ENCODE assay signal across 2 cellular contexts in the genomic region with DNA sequence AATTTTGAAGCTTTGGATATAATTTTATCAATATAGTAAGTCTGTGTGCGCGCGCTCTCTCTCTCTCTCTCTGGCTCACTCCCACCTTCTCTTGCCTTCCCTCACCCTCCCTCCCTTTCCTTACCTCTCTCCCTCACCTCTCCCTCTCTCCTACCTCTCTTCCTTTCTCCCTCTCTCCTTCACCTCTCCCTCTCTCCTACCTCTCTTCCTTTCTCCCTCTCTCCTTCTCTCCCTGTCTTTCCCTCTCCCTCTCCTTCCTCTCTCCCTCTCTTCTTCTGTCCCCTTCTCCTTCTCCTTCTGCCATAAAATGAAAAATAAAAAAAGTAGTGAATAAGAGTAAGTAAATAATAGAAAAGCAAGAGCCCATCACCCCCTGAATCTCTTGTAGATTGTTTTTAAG.
TF ChIP-seq lines count a peak whose summit lies in the region.

No MANE protein-coding gene starts in this region.

TF ChIP-seq in GM23338, 12 proteins besides CTCF, POLR2A, EP300 and RAD21 (continued from another document):
- TF ChIP-seq ETS1 (IDR thresholded peaks at IDR 0.05) (no peak), REST (IDR thresholded peaks at IDR 0.05; ENCODE audit: unreplicated experiment) (no peak), CREB1 (CRISPR knock-in tag; IDR thresholded peaks at IDR 0.05; ENCODE audit: low read depth) (no peak), ZNF331 (CRISPR knock-in tag; IDR thresholded peaks at IDR 0.05; ENCODE audit: low read depth) (no peak), JUNB (IDR thresholded peaks at IDR 0.05; ENCODE audit: unreplicated experiment) (no peak), STAT1 (IDR thresholded peaks at IDR 0.05; ENCODE audit: unreplicated experiment) (no peak)

TF ChIP-seq in K562, 482 proteins besides CTCF, POLR2A, EP300 and RAD21 (continued from another document):
- peak; percentile 79; the same call in 1 of the 2 replicates for TF ChIP-seq HBP1 (CRISPR knock-in tag; IDR thresholded peaks at IDR 0.05)
- TF ChIP-seq U2AF1 (optimal IDR thresholded peaks at IDR 0.05; ENCODE audit: low read depth, low read length), result no peak
- peak; percentile 10 for TF ChIP-seq ARHGAP35 (IDR thresholded peaks at IDR 0.05; ENCODE audit: partially characterized antibody)
- TF ChIP-seq KAT8 (IDR thresholded peaks at IDR 0.05; ENCODE audit: low read depth), result no peak
- TF ChIP-seq, protein P1, sequence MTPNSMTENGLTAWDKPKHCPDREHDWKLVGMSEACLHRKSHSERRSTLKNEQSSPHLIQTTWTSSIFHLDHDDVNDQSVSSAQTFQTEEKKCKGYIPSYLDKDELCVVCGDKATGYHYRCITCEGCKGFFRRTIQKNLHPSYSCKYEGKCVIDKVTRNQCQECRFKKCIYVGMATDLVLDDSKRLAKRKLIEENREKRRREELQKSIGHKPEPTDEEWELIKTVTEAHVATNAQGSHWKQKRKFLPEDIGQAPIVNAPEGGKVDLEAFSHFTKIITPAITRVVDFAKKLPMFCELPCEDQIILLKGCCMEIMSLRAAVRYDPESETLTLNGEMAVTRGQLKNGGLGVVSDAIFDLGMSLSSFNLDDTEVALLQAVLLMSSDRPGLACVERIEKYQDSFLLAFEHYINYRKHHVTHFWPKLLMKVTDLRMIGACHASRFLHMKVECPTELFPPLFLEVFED (CRISPR knock-in tag; conservative IDR thresholded peaks at IDR 0.05), result peak; percentile 37; the same call in 1 of the 2 replicates
- peak; percentile 37; the same call in 1 of the 2 replicates for TF ChIP-seq CC2D1A (IDR thresholded peaks at IDR 0.05)
- no peak for TF ChIP-seq E2F4 (CRISPR knock-in tag; IDR thresholded peaks at IDR 0.05; ENCODE audit: low read depth)
- TF ChIP-seq TRIM24 (IDR thresholded peaks at IDR 0.05), result peak in 1 of 2 experiments; percentile 14; a peak in 1 of 4 replicates
- TF ChIP-seq ZNF655 (CRISPR knock-in tag; IDR thresholded peaks at IDR 0.05), result no peak
- no peak for TF ChIP-seq E2F5 (CRISPR knock-in tag; IDR thresholded peaks at IDR 0.05)
- peak; percentile 63; the same call in 1 of the 2 replicates for TF ChIP-seq ELF4 (CRISPR knock-in tag; IDR thresholded peaks at IDR 0.05)
- TF ChIP-seq SMARCA5 (IDR thresholded peaks at IDR 0.05), result peak; percentile 19; the same call in 1 of the 2 replicates
- TF ChIP-seq HDAC1 (IDR thresholded peaks at IDR 0.05), result 0 out of 4 replicates have a peak, but pooled peaks of 1 of the 2 experiments have one; percentile 29
- 0 out of 2 replicates have a peak, but pooled peaks have one; percentile 13 for TF ChIP-seq SMARCA4 (IDR thresholded peaks at IDR 0.05)
- peak; percentile 70 for TF ChIP-seq PCBP2 (IDR thresholded peaks at IDR 0.05; ENCODE audit: low read depth, low read length, poor library complexity, severe bottlenecking)
- peak; percentile 48; the same call in 1 of the 2 replicates for TF ChIP-seq EHMT2 (IDR thresholded peaks at IDR 0.05)
- peak; percentile 26 for TF ChIP-seq NCOA4 (IDR thresholded peaks at IDR 0.05; ENCODE audit: partially characterized antibody)
- 0 out of 2 replicates have a peak, but pooled peaks have one; percentile 64 for TF ChIP-seq HLTF (IDR thresholded peaks at IDR 0.05)
- peak; percentile 69; the same call in 1 of the 2 replicates for TF ChIP-seq ZBTB26 (CRISPR knock-in tag; IDR thresholded peaks at IDR 0.05)
- no peak for TF ChIP-seq MXI1 (IDR thresholded peaks at IDR 0.05; ENCODE audit: low read depth, low read length)
- TF ChIP-seq LARP7 (IDR thresholded peaks at IDR 0.05), result 0 out of 2 replicates have a peak, but pooled peaks have one; percentile 27
- TF ChIP-seq, protein P2, sequence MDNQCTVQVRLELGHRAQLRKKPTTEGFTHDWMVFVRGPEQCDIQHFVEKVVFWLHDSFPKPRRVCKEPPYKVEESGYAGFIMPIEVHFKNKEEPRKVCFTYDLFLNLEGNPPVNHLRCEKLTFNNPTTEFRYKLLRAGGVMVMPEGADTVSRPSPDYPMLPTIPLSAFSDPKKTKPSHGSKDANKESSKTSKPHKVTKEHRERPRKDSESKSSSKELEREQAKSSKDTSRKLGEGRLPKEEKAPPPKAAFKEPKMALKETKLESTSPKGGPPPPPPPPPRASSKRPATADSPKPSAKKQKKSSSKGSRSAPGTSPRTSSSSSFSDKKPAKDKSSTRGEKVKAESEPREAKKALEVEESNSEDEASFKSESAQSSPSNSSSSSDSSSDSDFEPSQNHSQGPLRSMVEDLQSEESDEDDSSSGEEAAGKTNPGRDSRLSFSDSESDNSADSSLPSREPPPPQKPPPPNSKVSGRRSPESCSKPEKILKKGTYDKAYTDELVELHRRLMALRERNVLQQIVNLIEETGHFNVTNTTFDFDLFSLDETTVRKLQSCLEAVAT (IDR thresholded peaks at IDR 0.05), result peak; percentile 41 to 71; a peak in 1 of 4 replicates
- TF ChIP-seq OTX1 (CRISPR knock-in tag; IDR thresholded peaks at IDR 0.05), result peak; percentile 52; the same call in 1 of the 2 replicates
